Comparison of ENCODE assay signal across 1 cellular context in the genomic region with DNA sequence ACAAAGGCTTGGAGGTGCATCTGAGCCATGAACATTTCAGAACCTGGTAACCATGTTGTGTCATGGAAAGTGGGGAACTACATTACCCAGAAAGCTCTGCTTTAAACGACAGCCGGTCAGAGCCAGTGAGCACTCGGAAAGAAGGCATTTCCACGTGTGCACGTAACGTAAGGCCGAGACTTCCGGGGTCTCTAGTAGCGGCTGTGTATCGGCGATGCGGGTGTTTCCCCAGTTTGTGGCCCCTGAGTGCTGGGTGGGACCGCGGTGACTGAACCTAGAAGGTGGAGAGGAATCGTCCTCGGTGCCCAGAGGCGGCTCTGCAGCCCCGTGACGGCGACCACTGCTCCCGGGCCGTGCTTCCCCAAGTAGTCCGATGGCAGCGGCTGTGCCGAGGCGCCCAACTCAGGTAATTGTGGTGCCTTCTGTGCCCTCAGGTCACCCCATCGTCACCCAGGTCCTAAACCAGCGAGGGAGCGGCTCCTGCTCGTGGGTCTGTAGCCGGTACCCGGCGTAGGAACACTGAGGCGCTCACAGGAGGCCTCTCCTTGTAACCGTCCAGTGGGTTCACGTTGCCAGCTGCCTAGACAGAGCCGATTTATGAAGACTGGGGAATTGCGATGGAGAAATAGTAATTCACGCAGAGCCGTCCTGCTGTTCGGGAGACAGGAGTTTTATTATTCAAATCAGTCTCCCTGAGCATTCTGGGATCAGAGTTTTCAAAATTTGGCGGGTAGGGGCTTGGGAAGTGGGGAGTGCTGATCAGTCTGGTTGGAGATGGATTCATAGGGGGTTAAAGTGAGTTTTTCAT.
A peak's percentile ranks its signal among the peaks of the same experiment; 100 is the strongest.
TF ChIP-seq lines count a peak whose summit lies in the region.
"Not testable (repeated sequence)": the region's sequence is repeated elsewhere in the genome, so short reads cannot be mapped to it uniquely, and the experiment has no call there.

ZNF587 (plus strand) TSS at position 194 of the 808 bp plus-strand sequence; CDS start at position 374, 180 bp downstream.

TF ChIP-seq in HepG2, 621 proteins besides CTCF, POLR2A, EP300 and RAD21 (continued from another document and continues in another):
- TF ChIP-seq REPIN1 (CRISPR knock-in tag; IDR thresholded peaks at IDR 0.05; ENCODE audit: borderline replicate concordance, low read depth), result peak; percentile 59; the same call in 1 of the 2 replicates
- peak; percentile 40; the same call in 1 of the 2 replicates for TF ChIP-seq HDAC1 (CRISPR knock-in tag; IDR thresholded peaks at IDR 0.05)
- TF ChIP-seq EED (CRISPR knock-in tag; IDR thresholded peaks at IDR 0.05), result 0 out of 2 replicates have a peak, but pooled peaks have one; percentile 39
- peak; percentile 52 for TF ChIP-seq MAX (IDR thresholded peaks at IDR 0.05)
- TF ChIP-seq KDM2A (CRISPR knock-in tag; IDR thresholded peaks at IDR 0.05; ENCODE audit: borderline replicate concordance, low read depth), result peak; percentile 94
- TF ChIP-seq ZFP90 (CRISPR knock-in tag; IDR thresholded peaks at IDR 0.05; ENCODE audit: borderline replicate concordance), result peak; percentile 50; the same call in 1 of the 2 replicates
- TF ChIP-seq ZFX (CRISPR knock-in tag; IDR thresholded peaks at IDR 0.05; ENCODE audit: low read depth), result peak; percentile 75
- peak; percentile 59 for TF ChIP-seq PHF8 (CRISPR knock-in tag; IDR thresholded peaks at IDR 0.05)
- TF ChIP-seq, protein P1, sequence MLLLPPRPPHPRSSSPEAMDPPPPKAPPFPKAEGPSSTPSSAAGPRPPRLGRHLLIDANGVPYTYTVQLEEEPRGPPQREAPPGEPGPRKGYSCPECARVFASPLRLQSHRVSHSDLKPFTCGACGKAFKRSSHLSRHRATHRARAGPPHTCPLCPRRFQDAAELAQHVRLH (CRISPR knock-in tag; IDR thresholded peaks at IDR 0.05; ENCODE audit: borderline replicate concordance, low read depth), result 0 out of 2 replicates have a peak, but pooled peaks have one; percentile 8
- TF ChIP-seq HOXA3 (CRISPR knock-in tag; IDR thresholded peaks at IDR 0.05), result peak; percentile 54; the same call in 1 of the 2 replicates
- peak; percentile 98 for TF ChIP-seq THAP11 (CRISPR knock-in tag; IDR thresholded peaks at IDR 0.05)
- TF ChIP-seq FOXK1 (CRISPR knock-in tag; IDR thresholded peaks at IDR 0.05; ENCODE audit: borderline replicate concordance, low read depth), result peak; percentile 38; the same call in 1 of the 2 replicates
- TF ChIP-seq, protein P2, sequence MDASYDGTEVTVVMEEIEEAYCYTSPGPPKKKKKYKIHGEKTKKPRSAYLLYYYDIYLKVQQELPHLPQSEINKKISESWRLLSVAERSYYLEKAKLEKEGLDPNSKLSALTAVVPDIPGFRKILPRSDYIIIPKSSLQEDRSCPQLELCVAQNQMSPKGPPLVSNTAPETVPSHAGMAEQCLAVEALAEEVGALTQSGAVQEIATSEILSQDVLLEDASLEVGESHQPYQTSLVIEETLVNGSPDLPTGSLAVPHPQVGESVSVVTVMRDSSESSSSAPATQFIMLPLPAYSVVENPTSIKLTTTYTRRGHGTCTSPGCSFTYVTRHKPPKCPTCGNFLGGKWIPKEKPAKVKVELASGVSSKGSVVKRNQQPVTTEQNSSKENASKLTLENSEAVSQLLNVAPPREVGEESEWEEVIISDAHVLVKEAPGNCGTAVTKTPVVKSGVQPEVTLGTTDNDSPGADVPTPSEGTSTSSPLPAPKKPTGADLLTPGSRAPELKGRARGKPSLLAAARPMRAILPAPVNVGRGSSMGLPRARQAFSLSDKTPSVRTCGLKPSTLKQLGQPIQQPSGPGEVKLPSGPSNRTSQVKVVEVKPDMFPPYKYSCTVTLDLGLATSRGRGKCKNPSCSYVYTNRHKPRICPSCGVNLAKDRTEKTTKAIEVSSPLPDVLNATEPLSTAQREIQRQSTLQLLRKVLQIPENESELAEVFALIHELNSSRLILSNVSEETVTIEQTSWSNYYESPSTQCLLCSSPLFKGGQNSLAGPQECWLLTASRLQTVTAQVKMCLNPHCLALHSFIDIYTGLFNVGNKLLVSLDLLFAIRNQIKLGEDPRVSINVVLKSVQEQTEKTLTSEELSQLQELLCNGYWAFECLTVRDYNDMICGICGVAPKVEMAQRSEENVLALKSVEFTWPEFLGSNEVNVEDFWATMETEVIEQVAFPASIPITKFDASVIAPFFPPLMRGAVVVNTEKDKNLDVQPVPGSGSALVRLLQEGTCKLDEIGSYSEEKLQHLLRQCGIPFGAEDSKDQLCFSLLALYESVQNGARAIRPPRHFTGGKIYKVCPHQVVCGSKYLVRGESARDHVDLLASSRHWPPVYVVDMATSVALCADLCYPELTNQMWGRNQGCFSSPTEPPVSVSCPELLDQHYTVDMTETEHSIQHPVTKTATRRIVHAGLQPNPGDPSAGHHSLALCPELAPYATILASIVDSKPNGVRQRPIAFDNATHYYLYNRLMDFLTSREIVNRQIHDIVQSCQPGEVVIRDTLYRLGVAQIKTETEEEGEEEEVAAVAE (CRISPR knock-in tag; IDR thresholded peaks at IDR 0.05; ENCODE audit: borderline replicate concordance), result peak; percentile 90; the same call in 1 of the 2 replicates
- peak; percentile 48 for TF ChIP-seq ZNF883 (CRISPR knock-in tag; IDR thresholded peaks at IDR 0.05; ENCODE audit: not compliant biosample characterization)
- TF ChIP-seq, protein P3, sequence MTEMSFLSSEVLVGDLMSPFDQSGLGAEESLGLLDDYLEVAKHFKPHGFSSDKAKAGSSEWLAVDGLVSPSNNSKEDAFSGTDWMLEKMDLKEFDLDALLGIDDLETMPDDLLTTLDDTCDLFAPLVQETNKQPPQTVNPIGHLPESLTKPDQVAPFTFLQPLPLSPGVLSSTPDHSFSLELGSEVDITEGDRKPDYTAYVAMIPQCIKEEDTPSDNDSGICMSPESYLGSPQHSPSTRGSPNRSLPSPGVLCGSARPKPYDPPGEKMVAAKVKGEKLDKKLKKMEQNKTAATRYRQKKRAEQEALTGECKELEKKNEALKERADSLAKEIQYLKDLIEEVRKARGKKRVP (CRISPR knock-in tag; IDR thresholded peaks at IDR 0.05), result peak in 1 of 2 experiments; percentile 30; a peak in 1 of 4 replicates
- TF ChIP-seq RBFOX2 (IDR thresholded peaks at IDR 0.05; ENCODE audit: low read depth, low read length), result peak; percentile 55; the same call in 1 of the 2 replicates
- 0 out of 2 replicates have a peak, but pooled peaks have one; percentile 59 for TF ChIP-seq ZNF589 (CRISPR knock-in tag; conservative IDR thresholded peaks at IDR 0.05)
- TF ChIP-seq ZMAT3 (CRISPR knock-in tag; conservative IDR thresholded peaks at IDR 0.05), result 0 out of 2 replicates have a peak, but pooled peaks have one; percentile 33
- not testable (repeated sequence) for TF ChIP-seq SOX6 (IDR thresholded peaks at IDR 0.05)
- TF ChIP-seq SOX6 (CRISPR knock-in tag; IDR thresholded peaks at IDR 0.05), result 0 out of 2 replicates have a peak, but pooled peaks have one; percentile 30
- peak; percentile 45; the same call in 1 of the 2 replicates for TF ChIP-seq PHF21A (CRISPR knock-in tag; IDR thresholded peaks at IDR 0.05)
- peak; percentile 34; the same call in 1 of the 2 replicates for TF ChIP-seq SAFB2 (CRISPR knock-in tag; IDR thresholded peaks at IDR 0.05; ENCODE audit: borderline replicate concordance, low read depth)
- TF ChIP-seq ELF1 (CRISPR knock-in tag; IDR thresholded peaks at IDR 0.05), result peak; percentile 92
- TF ChIP-seq AGO1 (IDR thresholded peaks at IDR 0.05; ENCODE audit: low read depth, low read length, poor library complexity, severe bottlenecking), result peak; percentile 50
- TF ChIP-seq, protein P4, sequence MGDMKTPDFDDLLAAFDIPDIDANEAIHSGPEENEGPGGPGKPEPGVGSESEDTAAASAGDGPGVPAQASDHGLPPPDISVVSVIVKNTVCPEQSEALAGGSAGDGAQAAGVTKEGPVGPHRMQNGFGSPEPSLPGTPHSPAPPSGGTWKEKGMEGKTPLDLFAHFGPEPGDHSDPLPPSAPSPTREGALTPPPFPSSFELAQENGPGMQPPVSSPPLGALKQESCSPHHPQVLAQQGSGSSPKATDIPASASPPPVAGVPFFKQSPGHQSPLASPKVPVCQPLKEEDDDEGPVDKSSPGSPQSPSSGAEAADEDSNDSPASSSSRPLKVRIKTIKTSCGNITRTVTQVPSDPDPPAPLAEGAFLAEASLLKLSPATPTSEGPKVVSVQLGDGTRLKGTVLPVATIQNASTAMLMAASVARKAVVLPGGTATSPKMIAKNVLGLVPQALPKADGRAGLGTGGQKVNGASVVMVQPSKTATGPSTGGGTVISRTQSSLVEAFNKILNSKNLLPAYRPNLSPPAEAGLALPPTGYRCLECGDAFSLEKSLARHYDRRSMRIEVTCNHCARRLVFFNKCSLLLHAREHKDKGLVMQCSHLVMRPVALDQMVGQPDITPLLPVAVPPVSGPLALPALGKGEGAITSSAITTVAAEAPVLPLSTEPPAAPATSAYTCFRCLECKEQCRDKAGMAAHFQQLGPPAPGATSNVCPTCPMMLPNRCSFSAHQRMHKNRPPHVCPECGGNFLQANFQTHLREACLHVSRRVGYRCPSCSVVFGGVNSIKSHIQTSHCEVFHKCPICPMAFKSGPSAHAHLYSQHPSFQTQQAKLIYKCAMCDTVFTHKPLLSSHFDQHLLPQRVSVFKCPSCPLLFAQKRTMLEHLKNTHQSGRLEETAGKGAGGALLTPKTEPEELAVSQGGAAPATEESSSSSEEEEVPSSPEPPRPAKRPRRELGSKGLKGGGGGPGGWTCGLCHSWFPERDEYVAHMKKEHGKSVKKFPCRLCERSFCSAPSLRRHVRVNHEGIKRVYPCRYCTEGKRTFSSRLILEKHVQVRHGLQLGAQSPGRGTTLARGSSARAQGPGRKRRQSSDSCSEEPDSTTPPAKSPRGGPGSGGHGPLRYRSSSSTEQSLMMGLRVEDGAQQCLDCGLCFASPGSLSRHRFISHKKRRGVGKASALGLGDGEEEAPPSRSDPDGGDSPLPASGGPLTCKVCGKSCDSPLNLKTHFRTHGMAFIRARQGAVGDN (CRISPR knock-in tag; IDR thresholded peaks at IDR 0.05), result peak; percentile 68
- peak; percentile 99 for TF ChIP-seq GMEB1 (CRISPR knock-in tag; IDR thresholded peaks at IDR 0.05; ENCODE audit: borderline replicate concordance)
- peak; percentile 99 for TF ChIP-seq ZSCAN22 (CRISPR knock-in tag; IDR thresholded peaks at IDR 0.05)
- 0 out of 2 replicates have a peak, but pooled peaks have one; percentile 22 for TF ChIP-seq KDM5B (CRISPR knock-in tag; IDR thresholded peaks at IDR 0.05; ENCODE audit: borderline replicate concordance)
- peak; percentile 63; the same call in 1 of the 2 replicates for TF ChIP-seq KDM5A (IDR thresholded peaks at IDR 0.05; ENCODE audit: borderline replicate concordance, low read length)
- TF ChIP-seq ZSCAN31 (CRISPR knock-in tag; IDR thresholded peaks at IDR 0.05; ENCODE audit: low read depth), result 0 out of 2 replicates have a peak, but pooled peaks have one; percentile 45
- peak; percentile 54; the same call in 1 of the 2 replicates for TF ChIP-seq SALL1 (CRISPR knock-in tag; IDR thresholded peaks at IDR 0.05)
- 0 out of 2 replicates have a peak, but pooled peaks have one; percentile 46 for TF ChIP-seq POLR2AphosphoS2 (IDR thresholded peaks at IDR 0.05; ENCODE audit: low read depth, low read length)
- TF ChIP-seq RXRB (CRISPR knock-in tag; IDR thresholded peaks at IDR 0.05; ENCODE audit: borderline replicate concordance), result peak; percentile 37; the same call in 1 of the 2 replicates
- peak; percentile 58; the same call in 1 of the 2 replicates for TF ChIP-seq SIN3A (IDR thresholded peaks at IDR 0.05; ENCODE audit: borderline replicate concordance, low read depth, low read length)
- TF ChIP-seq GMEB2 (CRISPR knock-in tag; IDR thresholded peaks at IDR 0.05; ENCODE audit: low read depth), result peak; percentile 98
- TF ChIP-seq KMT2B (CRISPR knock-in tag; IDR thresholded peaks at IDR 0.05), result peak; percentile 73; the same call in 1 of the 2 replicates
- TF ChIP-seq TFDP1 (CRISPR knock-in tag; IDR thresholded peaks at IDR 0.05; ENCODE audit: borderline replicate concordance), result peak; percentile 18; the same call in 1 of the 2 replicates
- peak; percentile 20 for TF ChIP-seq HNRNPLL (IDR thresholded peaks at IDR 0.05; ENCODE audit: low read depth, low read length, poor library complexity, severe bottlenecking)
- 0 out of 2 replicates have a peak, but pooled peaks have one; percentile 27 for TF ChIP-seq MXD4 (CRISPR knock-in tag; IDR thresholded peaks at IDR 0.05)
- 0 out of 2 replicates have a peak, but pooled peaks have one; percentile 20 for TF ChIP-seq ZC3H13 (CRISPR knock-in tag; IDR thresholded peaks at IDR 0.05)
- TF ChIP-seq SMAD3 (CRISPR knock-in tag; IDR thresholded peaks at IDR 0.05), result peak; percentile 26; the same call in 1 of the 2 replicates
